19 cellular contexts compared by ENCODE assay signal in the genomic region with DNA sequence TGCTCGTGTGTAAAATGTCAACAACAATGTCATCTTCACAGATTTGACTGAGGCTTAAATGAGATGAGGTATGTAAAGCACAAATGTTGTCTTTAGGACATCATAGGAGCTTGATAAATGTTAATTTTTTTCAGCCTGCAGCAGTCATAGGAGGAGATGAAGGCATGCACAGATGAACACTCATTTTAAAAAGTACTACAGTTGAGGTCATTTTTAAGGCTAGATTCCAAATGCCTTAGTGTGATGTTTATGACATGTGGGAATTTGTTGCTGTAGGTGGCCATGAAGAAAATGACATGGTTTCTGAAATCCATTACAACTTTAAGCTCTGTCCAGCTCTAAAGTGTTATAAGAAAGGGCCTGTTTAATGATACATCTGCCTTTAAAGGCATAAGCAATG.
DNase-seq lines count a peak whose midpoint lies in the region; ATAC-seq and TF ChIP-seq lines count a peak whose summit lies in the region.
"Had no signal": no experiment of that assay in that cellular context is flagged by ENCODE, and none has a peak within 500 bp of the region (broad histone marks: within the 10 kb centered on the region; RNA-seq: fewer than 3 reads in every experiment).

No MANE protein-coding gene starts in this region.

- ATAC-seq in psoas muscle (no peak), HG03025 (IDR thresholded peaks at IDR 0.05; ENCODE audit: low FRiP score, unreplicated experiment) (no peak)
- no peak for ATAC-seq in stimulated activated memory B cell treated with anti-CD40 and anti-IgM and Interleukin-4, amounts not matched to agents 10 μg/mL and 1 μg/mL and 100 μg/mL, for 72 hours
- ATAC-seq: HCT116, T-cell had no signal

- H2BK120ac ChIP-seq in trophoblast cell (ENCODE audit: insufficient read depth, low read length, poor library complexity) = peak overlapping the region; percentile 33

- TF ChIP-seq CTCF in brain (conservative IDR thresholded peaks at IDR 0.05) (no peak), psoas muscle (IDR thresholded peaks at IDR 0.05) (no peak)

- H3K27ac Mint-ChIP-seq in brain = peak overlapping the region in 3 of 5 experiments; percentile 4 to 86 (median 63)
- no peak overlapping the region for H3K27ac Mint-ChIP-seq in stimulated activated memory B cell treated with anti-CD40 and anti-IgM and Interleukin-4, amounts not matched to agents 10 μg/mL and 1 μg/mL and 100 μg/mL, for 72 hours
- H3K27ac Mint-ChIP-seq: T-cell had no signal

- H3K9me3 Mint-ChIP-seq in brain = peaks cover 0 to 10% (median 5%) of the 10 kb centered on the region in 5 experiments
- peaks cover 5% of the 10 kb centered on the region for H3K9me3 Mint-ChIP-seq in stimulated activated memory B cell treated with anti-CD40 and anti-IgM and Interleukin-4, amounts not matched to agents 10 μg/mL and 1 μg/mL and 100 μg/mL, for 72 hours

- H3K4me3 ChIP-seq in trophoblast cell (ENCODE audit: low read depth, low read length) (no peak overlapping the region), Karpas-422 (ENCODE audit: low read length) (no peak overlapping the region), psoas muscle (no peak overlapping the region)

- no peaks in the 10 kb centered on the region for H3K36me3 ChIP-seq in trophoblast cell (ENCODE audit: control insufficient read depth in 1 of 2, insufficient read depth in 2 of 2, low read length in 2 of 2)
- no peaks in the 10 kb centered on the region for H3K36me3 ChIP-seq in Karpas-422 (ENCODE audit: insufficient read depth, low read length)
- H3K36me3 ChIP-seq in psoas muscle (ENCODE audit: insufficient read depth in 1 of 2, low read depth in 1 of 2) = peaks cover 0 to 2% of the 10 kb centered on the region in 2 donors
- H3K36me3 ChIP-seq: BE2C had no signal

- H4K20me1 ChIP-seq in Karpas-422 (ENCODE audit: insufficient read depth, low read depth, low read length) = no peaks in the 10 kb centered on the region

- H4K8ac ChIP-seq in trophoblast cell (ENCODE audit: low read depth, low read length) = no peak overlapping the region

- no peak overlapping the region for H3K18ac ChIP-seq in trophoblast cell (ENCODE audit: low read length)

- no peak overlapping the region for H2BK12ac ChIP-seq in trophoblast cell (ENCODE audit: low read length)

- no peaks in the 10 kb centered on the region for H3K36me3 Mint-ChIP-seq in brain
- H3K36me3 Mint-ChIP-seq in stimulated activated memory B cell treated with anti-CD40 and anti-IgM and Interleukin-4, amounts not matched to agents 10 μg/mL and 1 μg/mL and 100 μg/mL, for 72 hours = no peaks in the 10 kb centered on the region
- H3K36me3 Mint-ChIP-seq: CD14-positive monocyte had no signal

- H3K4me1 ChIP-seq in trophoblast cell (ENCODE audit: control insufficient read depth in 1 of 2, insufficient read depth in 2 of 2, low read length in 2 of 2) (peaks cover 0 to 2% of the 10 kb centered on the region in 2 experiments), Karpas-422 (ENCODE audit: low read length) (peaks cover 7% of the 10 kb centered on the region), psoas muscle (no peaks in the 10 kb centered on the region)
- H3K4me1 ChIP-seq: BE2C had no signal

- H3K27ac ChIP-seq in trophoblast cell (ENCODE audit: low read depth, low read length) (no peak overlapping the region), Karpas-422 (ENCODE audit: low read length) (no peak overlapping the region), psoas muscle (no peak overlapping the region)

- H3K4me1 Mint-ChIP-seq in brain = peaks cover 39% of the 10 kb centered on the region
- no peaks in the 10 kb centered on the region for H3K4me1 Mint-ChIP-seq in stimulated activated memory B cell treated with anti-CD40 and anti-IgM and Interleukin-4, amounts not matched to agents 10 μg/mL and 1 μg/mL and 100 μg/mL, for 72 hours
- H3K4me1 Mint-ChIP-seq: CD14-positive monocyte had no signal

- no peak overlapping the region for H2AK5ac ChIP-seq in trophoblast cell (ENCODE audit: low read length)

- H3K4me2 ChIP-seq in trophoblast cell (ENCODE audit: low read length) (no peak overlapping the region), Karpas-422 (ENCODE audit: low read depth, low read length, poor library complexity, severe bottlenecking) (no peak overlapping the region)

- H3K23ac ChIP-seq in trophoblast cell (ENCODE audit: low read length) = no peak overlapping the region

- no peak overlapping the region for H3K4ac ChIP-seq in trophoblast cell (ENCODE audit: low read depth, low read length)

- H3K9me2 ChIP-seq in Karpas-422 (replicated peaks; ENCODE audit: insufficient read depth, low read length) = no peaks in the 10 kb centered on the region

- no peak overlapping the region for H3K4me3 Mint-ChIP-seq in brain
- H3K4me3 Mint-ChIP-seq in stimulated activated memory B cell treated with anti-CD40 and anti-IgM and Interleukin-4, amounts not matched to agents 10 μg/mL and 1 μg/mL and 100 μg/mL, for 72 hours = no peak overlapping the region
- H3K4me3 Mint-ChIP-seq: CD14-positive monocyte, T-cell had no signal

- DNase-seq in EH (ENCODE audit: low read depth) = peak; percentile 40
- DNase-seq in RKO (ENCODE audit: low spot score) = peak; percentile 1
- DNase-seq in trophoblast cell = peak in 1 of 2 donors; percentile 7
- no peak for DNase-seq in Karpas-422
- no peak for DNase-seq in psoas muscle
- DNase-seq: BE2C, KG1, MM.1S, NCI-H2029, NCI-H446, NCI-H524 treated with DMSO at 0.1 percent for 48 hours, NCI-H774, Right ventricle myocardium superior, T-cell had no signal

- H3K9ac ChIP-seq in trophoblast cell (ENCODE audit: low read length) = no peak overlapping the region
- H3K9ac ChIP-seq in Karpas-422 (ENCODE audit: low read length) = no peak overlapping the region

- no peak overlapping the region for H3K14ac ChIP-seq in trophoblast cell (ENCODE audit: low read length)

- no peak overlapping the region for H4K12ac ChIP-seq in trophoblast cell (ENCODE audit: low read depth, low read length)

- intact Hi-C loops in psoas muscle (cut with DNase I) = no loop called here

- H2AFZ ChIP-seq in trophoblast cell (ENCODE audit: insufficient read depth, low read length, poor library complexity) = no peak overlapping the region
- no peak overlapping the region for H2AFZ ChIP-seq in Karpas-422 (ENCODE audit: low read length)

- H2BK5ac ChIP-seq in trophoblast cell (ENCODE audit: low read depth, low read length, poor library complexity) = no peak overlapping the region

- peaks cover 4% of the 10 kb centered on the region for H3K79me1 ChIP-seq in trophoblast cell (ENCODE audit: low read length)

- no CpG with 5 or more reads among the region's 1 CpG for WGBS in trophoblast cell (ENCODE audit: extremely low coverage, insufficient coverage, insufficient read length)
- WGBS in psoas muscle, 3 donors = 61 to 65% (median 62%) methylated on average over 1 of the region's 1 CpG

- H3K9me3 ChIP-seq in trophoblast cell (ENCODE audit: insufficient read depth, low read depth, low read length) (no peaks in the 10 kb centered on the region), Karpas-422 (ENCODE audit: low read length) (no peaks in the 10 kb centered on the region), psoas muscle (no peaks in the 10 kb centered on the region)
- H3K9me3 ChIP-seq: BE2C had no signal

- H3K27me3 ChIP-seq in trophoblast cell (ENCODE audit: insufficient read depth, low read length) = no peaks in the 10 kb centered on the region
- no peaks in the 10 kb centered on the region for H3K27me3 ChIP-seq in Karpas-422 (ENCODE audit: low read length)
- no peaks in the 10 kb centered on the region for H3K27me3 ChIP-seq in psoas muscle (ENCODE audit: insufficient read depth in 3 of 3, low read length in 2 of 3)
- H3K27me3 ChIP-seq: BE2C had no signal

- H3K79me2 ChIP-seq in trophoblast cell (ENCODE audit: control insufficient read depth, insufficient read depth, low read length, poor library complexity) (no peaks in the 10 kb centered on the region), Karpas-422 (ENCODE audit: low read length) (no peaks in the 10 kb centered on the region)

- no peak overlapping the region for H4K91ac ChIP-seq in trophoblast cell (ENCODE audit: low read depth, low read length)

- no peaks in the 10 kb centered on the region for H3K27me3 Mint-ChIP-seq in brain
- H3K27me3 Mint-ChIP-seq in stimulated activated memory B cell treated with anti-CD40 and anti-IgM and Interleukin-4, amounts not matched to agents 10 μg/mL and 1 μg/mL and 100 μg/mL, for 72 hours = peaks cover 11% of the 10 kb centered on the region

Comparison
In these comparisons a context has a peak if more than half of its experiments do, and no peak if none do; other contexts are left out.
1. DNase-seq: peak in EH (single experiment) and RKO (single experiment); none in Karpas-422 (single experiment) and psoas muscle (0 of 2).